Comparison of ENCODE assay signal across 16 cellular contexts in the genomic region with DNA sequence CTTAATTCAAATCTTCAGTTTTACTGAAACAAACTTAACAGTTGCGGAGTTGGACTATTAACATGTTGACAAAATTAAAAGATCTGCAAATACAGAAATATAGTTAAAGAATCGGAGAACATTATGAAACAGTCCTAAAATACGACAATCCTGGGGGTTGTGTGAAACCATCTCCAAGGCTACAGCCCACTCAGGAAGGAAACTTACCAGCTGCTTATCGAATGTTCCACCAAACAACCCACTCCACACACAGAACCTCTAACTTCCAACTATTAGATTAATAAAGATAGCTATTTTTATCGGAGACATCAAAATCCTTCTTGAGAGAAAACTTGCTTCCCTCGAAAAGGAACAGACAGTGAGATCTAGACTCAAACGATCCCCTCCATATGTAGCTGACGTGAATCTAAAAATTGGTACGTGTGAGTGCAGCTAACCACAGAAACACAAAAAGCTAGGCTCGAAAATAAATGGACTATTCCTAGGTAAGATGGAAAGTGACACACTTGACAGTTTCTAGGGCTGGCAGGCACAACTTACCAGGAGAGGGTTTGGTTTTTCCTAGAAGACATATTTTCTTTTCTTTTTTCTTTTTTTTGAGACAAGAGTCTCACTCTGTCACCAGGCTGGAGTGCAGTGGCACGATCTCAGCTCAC.
A peak's percentile ranks its signal among the peaks of the same experiment; 100 is the strongest.
DNase-seq lines count a peak whose midpoint lies in the region; ATAC-seq and TF ChIP-seq lines count a peak whose summit lies in the region.
"Had no signal": no experiment of that assay in that cellular context is flagged by ENCODE, and none has a peak within 500 bp of the region (broad histone marks: within the 10 kb centered on the region; RNA-seq: fewer than 3 reads in every experiment).

No MANE protein-coding gene starts in this region.

- peak overlapping the region; percentile 68 for H3K27ac Mint-ChIP-seq in activated naive CD8-positive, alpha-beta T cell
- peak overlapping the region; percentile 25 for H3K27ac Mint-ChIP-seq in memory B cell

- H3K36me3 ChIP-seq in BLaER1 (0 out of 2 replicates have a peak, but pooled peaks cover 22% of the 10 kb centered on the region), KOPT-K1 (ENCODE audit: insufficient read depth, low read length) (peaks cover 16% of the 10 kb centered on the region; the same call in 1 of the 2 replicates), brain microvascular endothelial cell (replicated peaks) (no peaks in the 10 kb centered on the region)
- H3K36me3 ChIP-seq: cardiac muscle cell had no signal

- peak overlapping the region; percentile 65 for H3K9ac ChIP-seq in BLaER1
- H3K9ac ChIP-seq: KMS-11 had no signal

- H3K27ac ChIP-seq in BLaER1: peak overlapping the region; percentile 70
- H3K27ac ChIP-seq in KOPT-K1 (ENCODE audit: low read depth, low read length, poor library complexity, severe bottlenecking): peak overlapping the region; percentile 33
- no peak overlapping the region for H3K27ac ChIP-seq in coronary artery
- no peak overlapping the region for H3K27ac ChIP-seq in brain microvascular endothelial cell
- H3K27ac ChIP-seq: cardiac muscle cell, KMS-11, psoas muscle had no signal

- no peaks in the 10 kb centered on the region for H3K27me3 Mint-ChIP-seq in activated naive CD8-positive, alpha-beta T cell
- H3K27me3 Mint-ChIP-seq in memory B cell: no peaks in the 10 kb centered on the region

- peaks cover 90% of the 10 kb centered on the region for H3K4me1 Mint-ChIP-seq in activated naive CD8-positive, alpha-beta T cell (ENCODE audit: low read depth)
- peaks cover 61% of the 10 kb centered on the region for H3K4me1 Mint-ChIP-seq in memory B cell

- TF ChIP-seq CTCF in coronary artery (IDR thresholded peaks at IDR 0.05): no peak
- TF ChIP-seq CTCF in brain microvascular endothelial cell (IDR thresholded peaks at IDR 0.05; ENCODE audit: low read depth, low read length, missing control alignments): no peak

- H3K4me2 ChIP-seq in BLaER1: peak overlapping the region; percentile 96

- H3K4me3 ChIP-seq in BLaER1 (peak overlapping the region; percentile 38), coronary artery (no peak overlapping the region), brain microvascular endothelial cell (ENCODE audit: low read depth, low read length) (no peak overlapping the region)
- H3K4me3 ChIP-seq: cardiac muscle cell, psoas muscle, stomach had no signal

- no peaks in the 10 kb centered on the region for H3K9me3 Mint-ChIP-seq in activated naive CD8-positive, alpha-beta T cell (ENCODE audit: low read depth)
- H3K9me3 Mint-ChIP-seq in memory B cell: no peaks in the 10 kb centered on the region

- peaks cover 99% of the 10 kb centered on the region for H3K4me1 ChIP-seq in BLaER1

- DNase-seq in memory B cell (ENCODE audit: low spot score in 2 of 2): no peak
- no peak for DNase-seq in NCI-H2107 (lab: John Stamatoyannopoulos, UW)
- no peak for DNase-seq in ACHN
- DNase-seq in coronary artery (ENCODE audit: low spot score): no peak
- no peak for DNase-seq in brain microvascular endothelial cell
- DNase-seq: activated CD8-positive, alpha-beta memory T cell treated with anti-CD3 and anti-CD28 coated beads, Interleukin-2, amount 50 U/mL, for 4 hours; GF-D8; NCI-H2171; NK-92 treated with Interleukin-12 subunit alpha and Interleukin-12 subunit beta, amount 100 ng/mL, for 24 hours; psoas muscle; stomach had no signal

- H4K20me1 ChIP-seq in BLaER1: peaks cover 85% of the 10 kb centered on the region

- H3K9me3 ChIP-seq in BLaER1: no peaks in the 10 kb centered on the region
- H3K9me3 ChIP-seq in KOPT-K1 (ENCODE audit: insufficient read depth, low read length, poor library complexity, severe bottlenecking): peaks cover 6% of the 10 kb centered on the region
- H3K9me3 ChIP-seq: psoas muscle, stomach had no signal

- in situ Hi-C loops in ACHN (cut with HindIII; ENCODE audit: low pct_ligation_motif_present, low pct_unique_long_range_greater_than_20kb, low sequenced_read_pairs): loop anchor here (5.0 kb wide), 1 partner anchor 64 kb away; no protein-coding TSS in a partner anchor
- in situ Hi-C loops in brain microvascular endothelial cell (cut with HindIII; ENCODE audit: low pct_ligation_motif_present, low sequenced_read_pairs): no loop called here

- peak overlapping the region; percentile 4 for H3K4me3 Mint-ChIP-seq in activated naive CD8-positive, alpha-beta T cell
- no peak overlapping the region for H3K4me3 Mint-ChIP-seq in memory B cell

- no peak for ATAC-seq in memory B cell (ENCODE audit: low read depth)
- ATAC-seq: psoas muscle had no signal

- peaks cover 6% of the 10 kb centered on the region for H3K36me3 Mint-ChIP-seq in activated naive CD8-positive, alpha-beta T cell
- H3K36me3 Mint-ChIP-seq in memory B cell: peaks cover 14% of the 10 kb centered on the region

- H3K27me3 ChIP-seq in BLaER1 (no peaks in the 10 kb centered on the region), brain microvascular endothelial cell (replicated peaks) (no peaks in the 10 kb centered on the region)
- H3K27me3 ChIP-seq: cardiac muscle cell, stomach had no signal

Comparison
In these comparisons a context has a peak if more than half of its experiments do, and no peak if none do; other contexts are left out.
1. H3K27ac ChIP-seq: peak in BLaER1 (single experiment) and KOPT-K1 (single experiment); none in coronary artery (0 of 2) and brain microvascular endothelial cell (single experiment).